ENCODE assay signal across 8 cellular contexts in the genomic region with DNA sequence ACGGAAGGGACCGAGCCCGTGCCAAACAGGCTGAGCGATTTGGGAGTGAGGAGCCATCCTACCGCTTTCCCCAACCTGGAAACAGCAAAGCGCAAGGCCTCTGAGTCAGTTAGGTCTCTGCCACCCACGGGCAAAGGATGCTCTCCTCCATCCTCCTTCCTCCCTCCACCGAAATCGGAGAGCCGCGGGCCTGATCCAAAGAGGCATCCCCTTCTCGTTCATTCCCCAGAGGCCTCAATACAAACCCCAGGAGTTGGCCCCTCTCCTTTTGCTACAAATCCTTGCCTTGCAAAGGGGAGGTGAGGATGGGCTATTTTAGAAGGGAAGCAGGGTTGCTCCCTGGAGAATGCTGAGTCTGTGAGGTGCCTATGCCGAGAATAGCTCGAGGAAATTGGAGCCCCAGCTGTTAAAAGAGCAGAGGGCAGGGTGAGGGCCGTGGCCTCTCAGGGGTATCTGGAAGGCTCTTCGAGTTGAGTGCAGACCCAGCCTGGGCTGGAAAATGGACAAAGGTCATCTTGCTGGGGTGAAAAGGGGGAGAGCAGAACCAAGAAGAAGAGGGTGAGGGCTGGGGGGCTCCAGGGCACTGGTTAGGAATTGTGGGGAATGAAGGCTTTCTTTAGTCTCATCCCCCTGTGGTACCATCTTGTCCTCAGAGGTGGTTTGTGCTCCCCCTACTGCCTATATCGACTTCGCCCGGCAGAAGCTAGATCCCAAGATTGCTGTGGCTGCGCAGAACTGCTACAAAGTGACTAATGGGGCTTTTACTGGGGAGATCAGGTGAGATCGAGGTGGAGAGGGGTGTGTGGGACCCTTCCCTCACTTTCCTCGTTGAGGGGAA. TPM values are rescaled to one million over a fixed set of nuclear protein-coding genes. Genes with fewer than 3 reads are reported as not detected.
DNase-seq lines count a peak whose midpoint lies in the region; FAIRE-seq and TF ChIP-seq lines count a peak whose summit lies in the region.

No MANE protein-coding gene starts in this region.

- no peak for TF ChIP-seq POLR2A in GM12892 (IDR thresholded peaks at IDR 0.05; ENCODE audit: low read depth, low read length)

- DNase-seq in A673 (ENCODE audit: low spot score) (peak; percentile 48), GM12892 (ENCODE audit: insufficient read length) (no peak), fibroblast of pulmonary artery (ENCODE audit: low read depth) (no peak), putamen (ENCODE audit: low spot score) (peak; percentile 59), CD1c-positive myeloid dendritic cell (ENCODE audit: extremely low spot score) (no peak), inferior parietal cortex (ENCODE audit: extremely low spot score) (no peak), T-helper 9 cell (no peak)

- H3K4me3 ChIP-seq in A673 (ENCODE audit: low read depth, low read length, poor library complexity, severe bottlenecking) (peak overlapping the region; percentile 100), WI38 (ENCODE audit: low read depth, low read length) (peak overlapping the region; percentile 80), fibroblast of pulmonary artery (replicated peaks; ENCODE audit: low read depth, low read length) (peak overlapping the region; percentile 85)

- FAIRE-seq in GM12892 (lab: Jason Lieb, UNC): peak; percentile 50

- peaks cover 34% of the 10 kb centered on the region for H3K4me1 ChIP-seq in A673 (ENCODE audit: insufficient read depth, low read length, poor library complexity, severe bottlenecking)

- intact Hi-C loops in A673 (cut with micrococcal nuclease; ENCODE audit: unreplicated experiment): no loop called here

- peak overlapping the region; percentile 99 for H3K27ac ChIP-seq in A673 (ENCODE audit: low read depth, low read length, poor library complexity, severe bottlenecking)

- peaks cover 54% of the 10 kb centered on the region for H3K36me3 ChIP-seq in A673 (ENCODE audit: insufficient read depth, low read length, poor library complexity, severe bottlenecking)

- H3K9me3 ChIP-seq in A673 (ENCODE audit: low read depth, low read length, poor library complexity, severe bottlenecking): no peaks in the 10 kb centered on the region

- peak; percentile 29; the same call in 1 of the 2 replicates for TF ChIP-seq CTCF in A673 (conservative IDR thresholded peaks at IDR 0.05; ENCODE audit: low read depth, low read length)
- TF ChIP-seq CTCF in WI38 (IDR thresholded peaks at IDR 0.05; ENCODE audit: low read depth, low read length): no peak
- peak; percentile 21 for TF ChIP-seq CTCF in fibroblast of pulmonary artery (IDR thresholded peaks at IDR 0.05; ENCODE audit: low read length, missing control alignments)

- CTCF ChIA-PET in A673 (lab: Charles Lee): interaction anchor here (0.6 to 1.7 kb wide), 5 partner anchors 47 to 244 kb away, joined by 3 to 11 read pairs (median 4); a partner anchor contains a TSS

- POLR2A ChIA-PET in A673 (lab: Charles Lee; ENCODE audit: low non-redundant PET): no interaction called here

- no peaks in the 10 kb centered on the region for H3K27me3 ChIP-seq in A673 (replicated peaks; ENCODE audit: insufficient read depth, low read depth, low read length, poor library complexity)

- no TSS peak for BruUV-seq in A673 (replicated peaks; lab: Mats Ljungman, UMichigan)

RNA-seq across cellular contexts. Expression of a gene that starts 1.1 kb away (rescaled TPM):
- 1,240 and 1,277 TPM in 2 replicates for total RNA-seq in A673 (2021)
- 1,446 TPM for polyA plus RNA-seq in GM12892 (2012; ENCODE audit: missing spikeins)

RNA-seq across cellular contexts. Expression of a gene that starts 4.7 kb away (rescaled TPM):
- 8.1 and 10.8 TPM in 2 replicates for total RNA-seq in A673 (2021)
- polyA plus RNA-seq in GM12892 (2012; ENCODE audit: missing spikeins): 3.2 TPM

RNA-seq across cellular contexts. Expression of a gene that starts 16.5 kb away (rescaled TPM):
- 209 and 224 TPM in 2 replicates for total RNA-seq in A673 (2021)
- 43.9 TPM for polyA plus RNA-seq in GM12892 (2012; ENCODE audit: missing spikeins)

RNA-seq across cellular contexts. Expression of a gene that starts 17.3 kb away (rescaled TPM):
- total RNA-seq in A673 (2021): 98.0 and 107 TPM in 2 replicates
- 33.6 TPM for polyA plus RNA-seq in GM12892 (2012; ENCODE audit: missing spikeins)

RNA-seq across cellular contexts. Expression of a gene that starts 27.7 kb away (rescaled TPM):
- 20.7 and 21.8 TPM in 2 replicates for total RNA-seq in A673 (2021)
- 0.85 TPM for polyA plus RNA-seq in GM12892 (2012; ENCODE audit: missing spikeins)

Comparison
In these comparisons a context has a peak if more than half of its experiments do, and no peak if none do; other contexts are left out.
1. DNase-seq: peak in A673 (single experiment) and putamen (single experiment); none in GM12892 (single experiment), fibroblast of pulmonary artery (single experiment), CD1c-positive myeloid dendritic cell (single experiment), inferior parietal cortex (single experiment) and T-helper 9 cell (single experiment).
2. Peak in every context shown above with its lines, with median percentiles within 50 percentile points of each other: H3K4me3 ChIP-seq.